25 cellular contexts compared by ENCODE assay signal in genomic region chr12:57066245-57066644, GRCh38. TPM values are rescaled to one million over a fixed set of nuclear protein-coding genes. Genes with fewer than 3 reads are reported as not detected.
A peak's percentile ranks its signal among the peaks of the same experiment; 100 is the strongest.
DNase-seq lines count a peak whose midpoint lies in the region; ATAC-seq and TF ChIP-seq lines count a peak whose summit lies in the region.
"Had no signal": no experiment of that assay in that cellular context is flagged by ENCODE, and none has a peak within 500 bp of the region (broad histone marks: within the 10 kb centered on the region; RNA-seq: fewer than 3 reads in every experiment).

No MANE protein-coding gene starts in this region.

- DNase-seq in activated naive CD4-positive, alpha-beta T cell treated with Interleukin-2 at 50 U/mL for 16 hours, result no peak
- DNase-seq in T-cell (no peak), epidermal melanocyte (ENCODE audit: insufficient read length, low spot score) (no peak), HFFc6 (no peak)
- DNase-seq in central memory CD8-positive, alpha-beta T cell (ENCODE audit: low spot score in 2 of 2), result no peak
- DNase-seq: activated CD4-positive, CD25-positive, alpha-beta regulatory T cell; activated CD8-positive, alpha-beta memory T cell treated with anti-CD3 and anti-CD28 coated beads, Interleukin-2, amount 50 U/mL, for 48 hours; amygdala; COR-L47; kidney glomerular epithelial cell; NCI-H1694 treated with DMSO at 0.1 percent for 48 hours; NCI-H82; SIG-M5; tibial artery had no signal

- peaks cover 4% of the 10 kb centered on the region for H3K9me3 Mint-ChIP-seq in activated naive CD4-positive, alpha-beta T cell treated with anti-CD3 and anti-CD28 coated beads, Interleukin-2, amount 50 U/mL, for 24 hours
- H3K9me3 Mint-ChIP-seq in T-cell (no peaks in the 10 kb centered on the region), HFFc6 (no peaks in the 10 kb centered on the region)
- H3K9me3 Mint-ChIP-seq in central memory CD8-positive, alpha-beta T cell, result no peaks in the 10 kb centered on the region
- H3K9me3 Mint-ChIP-seq in stimulated activated memory B cell treated with anti-CD40 and anti-IgM and Interleukin-4, amounts not matched to agents 10 μg/mL and 1 μg/mL and 100 μg/mL, for 72 hours, result no peaks in the 10 kb centered on the region
- H3K9me3 Mint-ChIP-seq: neural progenitor cell had no signal

- peak overlapping the region; percentile 75 for H3K4me3 Mint-ChIP-seq in activated naive CD4-positive, alpha-beta T cell treated with anti-CD3 and anti-CD28 coated beads, Interleukin-2, amount 50 U/mL, for 24 hours
- H3K4me3 Mint-ChIP-seq in T-cell (no peak overlapping the region), HFFc6 (no peak overlapping the region)
- H3K4me3 Mint-ChIP-seq in central memory CD8-positive, alpha-beta T cell, result no peak overlapping the region
- H3K4me3 Mint-ChIP-seq in stimulated activated memory B cell treated with anti-CD40 and anti-IgM and Interleukin-4, amounts not matched to agents 10 μg/mL and 1 μg/mL and 100 μg/mL, for 72 hours, result no peak overlapping the region
- H3K4me3 Mint-ChIP-seq: neural progenitor cell had no signal

- ATAC-seq in T-cell (replicated peaks in 1 of 4), result no peak
- ATAC-seq in central memory CD8-positive, alpha-beta T cell (replicated peaks; ENCODE audit: extremely low read depth, poor library complexity, severe bottlenecking), result no peak
- no peak for ATAC-seq in stimulated activated memory B cell treated with anti-CD40 and anti-IgM and Interleukin-4, amounts not matched to agents 10 μg/mL and 1 μg/mL and 100 μg/mL, for 72 hours
- ATAC-seq in HG03571 (IDR thresholded peaks at IDR 0.05; ENCODE audit: unreplicated experiment), result no peak
- ATAC-seq: K562 had no signal

- peak overlapping the region; percentile 99 for H3K27ac Mint-ChIP-seq in activated naive CD4-positive, alpha-beta T cell treated with anti-CD3 and anti-CD28 coated beads, Interleukin-2, amount 50 U/mL, for 24 hours
- H3K27ac Mint-ChIP-seq in T-cell (peak overlapping the region; percentile 44 to 80), HFFc6 (no peak overlapping the region)
- H3K27ac Mint-ChIP-seq in central memory CD8-positive, alpha-beta T cell (ENCODE audit: low read depth), result peak overlapping the region; percentile 61
- H3K27ac Mint-ChIP-seq in stimulated activated memory B cell treated with anti-CD40 and anti-IgM and Interleukin-4, amounts not matched to agents 10 μg/mL and 1 μg/mL and 100 μg/mL, for 72 hours, result peak overlapping the region; percentile 57
- H3K27ac Mint-ChIP-seq: neural progenitor cell had no signal

- H3K4me1 Mint-ChIP-seq in activated naive CD4-positive, alpha-beta T cell treated with anti-CD3 and anti-CD28 coated beads, Interleukin-2, amount 50 U/mL, for 24 hours, result peaks cover 72% of the 10 kb centered on the region
- peaks cover 30 to 39% (median 36%) of the 10 kb centered on the region in 3 donors for H3K4me1 Mint-ChIP-seq in T-cell
- peaks cover 20% of the 10 kb centered on the region for H3K4me1 Mint-ChIP-seq in central memory CD8-positive, alpha-beta T cell
- H3K4me1 Mint-ChIP-seq in stimulated activated memory B cell treated with anti-CD40 and anti-IgM and Interleukin-4, amounts not matched to agents 10 μg/mL and 1 μg/mL and 100 μg/mL, for 72 hours, result peaks cover 29% of the 10 kb centered on the region
- H3K4me1 Mint-ChIP-seq in HFFc6 (ENCODE audit: low read depth), result peaks cover 15% of the 10 kb centered on the region

- POLR2A ChIA-PET in T-cell (lab: Charles Lee), result no interaction called here

- H3K27me3 Mint-ChIP-seq in activated naive CD4-positive, alpha-beta T cell treated with anti-CD3 and anti-CD28 coated beads, Interleukin-2, amount 50 U/mL, for 24 hours, result no peaks in the 10 kb centered on the region
- no peaks in the 10 kb centered on the region for H3K27me3 Mint-ChIP-seq in T-cell
- no peaks in the 10 kb centered on the region for H3K27me3 Mint-ChIP-seq in central memory CD8-positive, alpha-beta T cell
- H3K27me3 Mint-ChIP-seq in stimulated activated memory B cell treated with anti-CD40 and anti-IgM and Interleukin-4, amounts not matched to agents 10 μg/mL and 1 μg/mL and 100 μg/mL, for 72 hours, result no peaks in the 10 kb centered on the region
- peaks cover 1% of the 10 kb centered on the region; the same call in 1 of the 2 replicates for H3K27me3 Mint-ChIP-seq in HFFc6 (ENCODE audit: insufficient read depth)

- CTCF ChIA-PET in T-cell (lab: Charles Lee), result interaction anchor here (0.5 to 1.7 kb wide), 5 partner anchors 7 to 61 kb away, joined by 3 to 12 read pairs (median 6); partner anchors contain the start of gene STAT6 (in 1 of the 2)

- peaks cover 24% of the 10 kb centered on the region for H3K36me3 Mint-ChIP-seq in activated naive CD4-positive, alpha-beta T cell treated with anti-CD3 and anti-CD28 coated beads, Interleukin-2, amount 50 U/mL, for 24 hours
- peaks cover 22% of the 10 kb centered on the region for H3K36me3 Mint-ChIP-seq in T-cell
- peaks cover 6% of the 10 kb centered on the region for H3K36me3 Mint-ChIP-seq in central memory CD8-positive, alpha-beta T cell (ENCODE audit: insufficient read depth)
- peaks cover 26% of the 10 kb centered on the region for H3K36me3 Mint-ChIP-seq in stimulated activated memory B cell treated with anti-CD40 and anti-IgM and Interleukin-4, amounts not matched to agents 10 μg/mL and 1 μg/mL and 100 μg/mL, for 72 hours
- no peaks in the 10 kb centered on the region; the same call in none of the 2 replicates for H3K36me3 Mint-ChIP-seq in HFFc6 (ENCODE audit: low read depth)

- TF ChIP-seq CTCF in HFFc6 (IDR thresholded peaks at IDR 0.05), result no peak

RNA-seq across cellular contexts. Expression of gene NEMP1, which starts 12.3 kb away (rescaled TPM):
- 10 to 100 TPM; 10.7 to 26.1 (median 19.9) TPM for total RNA-seq in T-cell
- 10 to 100 TPM; 13.0 to 22.1 (median 20.7) TPM for total RNA-seq in HFFc6 (2021; fragmentation: NEBNext Ultra II Directional; extraction: Animal tissue kit (Norgen Biotek cat#: 25700))

RNA-seq across cellular contexts. Expression of gene MYO1A, which starts 16.3 kb away (rescaled TPM):
- 1 to 10 TPM in 4 of 5 donors, under 1 TPM in 1; 0.54 to 2.2 (median 1.4) TPM for total RNA-seq in T-cell
- total RNA-seq in HFFc6 (2021; fragmentation: NEBNext Ultra II Directional; extraction: Animal tissue kit (Norgen Biotek cat#: 25700)), result under 1 TPM in 1 of 6 experiments, not detected in 5; 0.23 TPM
- total RNA-seq: cardiac muscle cell, Daoy, epithelial cell of proximal tubule, frontal cortex had no signal

RNA-seq across cellular contexts. Expression of gene NAB2, which starts 22.7 kb away (rescaled TPM):
- 10 to 100 TPM in 3 of 5 donors, 1 to 10 TPM in 2; 4.2 to 21.6 (median 16.9) TPM for total RNA-seq in T-cell
- 10 to 100 TPM; 37.9 to 48.1 (median 44.8) TPM for total RNA-seq in HFFc6 (2021; fragmentation: NEBNext Ultra II Directional; extraction: Animal tissue kit (Norgen Biotek cat#: 25700))

RNA-seq across cellular contexts. Expression of gene STAT6, which starts 44.9 kb away (rescaled TPM):
- 100 to 1,000 TPM; 227 to 348 (median 341) TPM for total RNA-seq in T-cell
- 100 to 1,000 TPM in 1 of 6 experiments, 10 to 100 TPM in 5; 83.7 to 102 (median 93.5) TPM for total RNA-seq in HFFc6 (2021; fragmentation: NEBNext Ultra II Directional; extraction: Animal tissue kit (Norgen Biotek cat#: 25700))

RNA-seq across cellular contexts. Expression of gene TAC3, which starts 49.9 kb away (rescaled TPM):
- under 1 TPM in 2 of 5 donors, not detected in 3; 0.55 to 0.63 TPM for total RNA-seq in T-cell
- not detected for total RNA-seq in HFFc6 (2021; fragmentation: NEBNext Ultra II Directional; extraction: Animal tissue kit (Norgen Biotek cat#: 25700))
- total RNA-seq: dermis microvascular lymphatic vessel endothelial cell, epithelial cell of proximal tubule, pulmonary artery endothelial cell had no signal
